Comparison of ENCODE assay signal across 35 cellular contexts in the genomic region with DNA sequence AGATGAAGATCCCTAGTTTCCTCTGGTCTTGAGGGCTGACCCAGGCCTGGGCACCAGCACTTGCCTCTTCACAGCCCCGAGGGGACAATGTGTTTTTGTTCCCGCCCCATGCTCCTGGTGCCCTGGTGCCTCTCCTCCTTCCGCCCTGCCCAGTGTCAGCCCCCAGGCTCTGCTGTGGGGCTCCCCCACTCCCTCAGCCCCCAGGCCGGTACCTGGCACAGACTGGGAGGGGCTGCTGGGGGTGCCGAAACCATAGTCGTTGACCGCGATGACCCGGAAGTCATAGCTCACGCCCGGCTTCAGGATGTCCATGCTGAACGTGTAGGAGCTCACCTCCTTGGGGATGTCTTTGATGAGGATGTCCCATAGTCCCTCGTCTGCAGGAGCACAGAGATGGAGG.
"Had no signal": no experiment of that assay in that cellular context is flagged by ENCODE, and none has a peak within 500 bp of the region (broad histone marks: within the 10 kb centered on the region; RNA-seq: fewer than 3 reads in every experiment).

No MANE protein-coding gene starts in this region.

- H3K27ac ChIP-seq: ascending aorta, cardiac muscle cell, VCaP had no signal

- H3K4me1 Mint-ChIP-seq: activated B cell treated with CpG ODN at 0.5 μM for 24 hours; activated CD4-positive, alpha-beta T cell treated with anti-CD3 and anti-CD28 coated beads, Interleukin-2, amount 10 ng/mL, durations not matched to agents 24 days and 14 days; activated naive CD4-positive, alpha-beta T cell treated with anti-CD3 and anti-CD28 coated beads, Interleukin-2, amount 10 ng/mL, durations not matched to agents 7 days and 5 days; activated naive CD4-positive, alpha-beta T cell treated with anti-CD3 and anti-CD28 coated beads, Interleukin-2, amount 50 U/mL, for 24 hours; activated naive CD8-positive, alpha-beta T cell treated with anti-CD3 and anti-CD28 coated beads, Interleukin-2, amount 10 ng/mL, durations not matched to agents 7 days and 5 days; activated naive CD8-positive, alpha-beta T cell treated with anti-CD3 and anti-CD28 coated beads, Interleukin-2, amount 50 U/mL, for 24 hours; central memory CD8-positive, alpha-beta T cell had no signal

- DNase-seq: activated B cell treated with CpG ODN at 0.5 μM for 24 hours; activated CD4-positive, alpha-beta memory T cell treated with anti-CD3 and anti-CD28 coated beads for 36 hours; activated CD4-positive, alpha-beta T cell treated with anti-CD3 and anti-CD28 coated beads for 4 hours; activated CD4-positive, alpha-beta T cell treated with anti-CD3 and anti-CD28 coated beads, Interleukin-2, amount 10 ng/mL, durations not matched to agents 24 days and 14 days; activated CD4-positive, alpha-beta T cell treated with anti-CD3 and anti-CD28 coated beads, Interleukin-2, amount 50 U/mL, for 1 hour; activated CD4-positive, alpha-beta T cell treated with anti-CD3 and anti-CD28 coated beads, Interleukin-2, amount 50 U/mL, for 4 hours; activated CD4-positive, CD25-positive, alpha-beta regulatory T cell treated with anti-CD3 and anti-CD28 coated beads, Interleukin-2, amount 50 U/mL, for 72 hours; activated CD8-positive, alpha-beta memory T cell treated with anti-CD3 and anti-CD28 coated beads, Interleukin-2, amount 50 U/mL, for 48 hours; activated CD8-positive, alpha-beta T cell treated with anti-CD3 and anti-CD28 coated beads for 36 hours; activated effector memory CD4-positive, alpha-beta T cell treated with Interleukin-2 at 50 U/mL for 16 hours; activated gamma-delta T cell; activated naive CD4-positive, alpha-beta T cell treated with anti-CD3 and anti-CD28 coated beads, Interleukin-2, amount 10 ng/mL, durations not matched to agents 7 days and 5 days; activated naive CD4-positive, alpha-beta T cell treated with Interleukin-2 at 50 U/mL for 16 hours; activated naive CD8-positive, alpha-beta T cell treated with anti-CD3 and anti-CD28 coated beads, Interleukin-2, amount 10 ng/mL, durations not matched to agents 7 days and 5 days; activated naive CD8-positive, alpha-beta T cell treated with anti-CD3 and anti-CD28 coated beads, Interleukin-2, amount 50 U/mL, for 24 hours; activated T-cell treated with anti-CD3 and anti-CD28 coated beads, Interleukin-2, amount 50 U/mL, for 24 hours; activated T-cell treated with anti-CD3 and anti-CD28 coated beads, Interleukin-2, amount 50 U/mL, for 48 hours; amygdala; anterior cingulate cortex; caudate nucleus; T-helper 1 cell; T-helper 2 cell; T-helper 9 cell had no signal

- H3K27ac Mint-ChIP-seq: activated B cell treated with CpG ODN at 0.5 μM for 24 hours; activated CD4-positive, alpha-beta memory T cell treated with anti-CD3 and anti-CD28 coated beads for 36 hours; activated CD4-positive, alpha-beta T cell treated with anti-CD3 and anti-CD28 coated beads, Interleukin-2, amount 10 ng/mL, durations not matched to agents 24 days and 14 days; activated CD8-positive, alpha-beta T cell treated with anti-CD3 and anti-CD28 coated beads for 36 hours; activated naive CD4-positive, alpha-beta T cell treated with anti-CD3 and anti-CD28 coated beads, Interleukin-2, amount 10 ng/mL, durations not matched to agents 7 days and 5 days; activated naive CD4-positive, alpha-beta T cell treated with anti-CD3 and anti-CD28 coated beads, Interleukin-2, amount 50 U/mL, for 24 hours; activated naive CD8-positive, alpha-beta T cell; activated naive CD8-positive, alpha-beta T cell treated with anti-CD3 and anti-CD28 coated beads, Interleukin-2, amount 10 ng/mL, durations not matched to agents 7 days and 5 days; activated naive CD8-positive, alpha-beta T cell treated with anti-CD3 and anti-CD28 coated beads, Interleukin-2, amount 50 U/mL, for 24 hours; activated T-cell treated with anti-CD3 and anti-CD28 coated beads, Interleukin-2, amount 50 U/mL, for 24 hours; activated T-helper 2 cell treated with anti-CD3 and anti-CD28 coated beads, Interferon-gamma antibody, Interleukin-2, Interleukin-4, amounts not matched to agents 10 μg/mL and 5 μg/mL and 100 μg/mL, durations not matched to agents 14 hours and 24 hours and 36 hours; T-helper 1 cell treated with Interleukin-12 subunit alpha and Interleukin-12 subunit beta and Interleukin-4 antibody, amounts not matched to agents 30 μg/mL and 1 μg/mL, for 36 hours; T-helper 2 cell treated with Interferon-gamma antibody and Interleukin-4, amounts not matched to agents 5 μg/mL and 100 μg/mL, for 36 hours had no signal

- H3K4me3 Mint-ChIP-seq: activated B cell treated with CpG ODN at 0.5 μM for 24 hours; activated CD4-positive, alpha-beta memory T cell treated with anti-CD3 and anti-CD28 coated beads for 36 hours; activated CD4-positive, alpha-beta T cell treated with anti-CD3 and anti-CD28 coated beads, Interleukin-2, amount 10 ng/mL, durations not matched to agents 24 days and 14 days; activated CD8-positive, alpha-beta T cell treated with anti-CD3 and anti-CD28 coated beads for 36 hours; activated naive CD4-positive, alpha-beta T cell treated with anti-CD3 and anti-CD28 coated beads, Interleukin-2, amount 10 ng/mL, durations not matched to agents 7 days and 5 days; activated naive CD4-positive, alpha-beta T cell treated with anti-CD3 and anti-CD28 coated beads, Interleukin-2, amount 50 U/mL, for 24 hours; activated naive CD8-positive, alpha-beta T cell; activated naive CD8-positive, alpha-beta T cell treated with anti-CD3 and anti-CD28 coated beads, Interleukin-2, amount 10 ng/mL, durations not matched to agents 7 days and 5 days; activated naive CD8-positive, alpha-beta T cell treated with anti-CD3 and anti-CD28 coated beads, Interleukin-2, amount 50 U/mL, for 24 hours; activated T-cell treated with anti-CD3 and anti-CD28 coated beads, Interleukin-2, amount 50 U/mL, for 24 hours; brain; central memory CD8-positive, alpha-beta T cell; T-helper 1 cell treated with Interleukin-12 subunit alpha and Interleukin-12 subunit beta and Interleukin-4 antibody, amounts not matched to agents 30 μg/mL and 1 μg/mL, for 36 hours; T-helper 2 cell treated with Interferon-gamma antibody and Interleukin-4, amounts not matched to agents 5 μg/mL and 100 μg/mL, for 36 hours had no signal

- H3K9me3 Mint-ChIP-seq: activated B cell treated with CpG ODN at 0.5 μM for 24 hours; activated CD4-positive, alpha-beta memory T cell treated with anti-CD3 and anti-CD28 coated beads for 36 hours; activated CD4-positive, alpha-beta T cell treated with anti-CD3 and anti-CD28 coated beads, Interleukin-2, amount 10 ng/mL, durations not matched to agents 24 days and 14 days; activated CD8-positive, alpha-beta T cell treated with anti-CD3 and anti-CD28 coated beads for 36 hours; activated naive CD4-positive, alpha-beta T cell treated with anti-CD3 and anti-CD28 coated beads, Interleukin-2, amount 10 ng/mL, durations not matched to agents 7 days and 5 days; activated naive CD4-positive, alpha-beta T cell treated with anti-CD3 and anti-CD28 coated beads, Interleukin-2, amount 50 U/mL, for 24 hours; activated naive CD8-positive, alpha-beta T cell treated with anti-CD3 and anti-CD28 coated beads, Interleukin-2, amount 10 ng/mL, durations not matched to agents 7 days and 5 days; activated naive CD8-positive, alpha-beta T cell treated with anti-CD3 and anti-CD28 coated beads, Interleukin-2, amount 50 U/mL, for 24 hours; activated T-cell treated with anti-CD3 and anti-CD28 coated beads, Interleukin-2, amount 50 U/mL, for 24 hours; activated T-helper 2 cell treated with anti-CD3 and anti-CD28 coated beads, Interferon-gamma antibody, Interleukin-2, Interleukin-4, amounts not matched to agents 10 μg/mL and 5 μg/mL and 100 μg/mL, durations not matched to agents 14 hours and 24 hours and 36 hours; central memory CD8-positive, alpha-beta T cell; T-helper 1 cell treated with Interleukin-12 subunit alpha and Interleukin-12 subunit beta and Interleukin-4 antibody, amounts not matched to agents 30 μg/mL and 1 μg/mL, for 36 hours; T-helper 2 cell treated with Interferon-gamma antibody and Interleukin-4, amounts not matched to agents 5 μg/mL and 100 μg/mL, for 36 hours had no signal

- H3K9me3 ChIP-seq: ascending aorta had no signal

- FAIRE-seq: bronchial epithelial cell, TTC549 had no signal

- H3K27me3 ChIP-seq: ascending aorta, cardiac muscle cell had no signal

- H3K4me3 ChIP-seq: ascending aorta, cardiac muscle cell had no signal

- H3K36me3 Mint-ChIP-seq: activated CD4-positive, alpha-beta memory T cell treated with anti-CD3 and anti-CD28 coated beads for 36 hours; activated naive CD4-positive, alpha-beta T cell treated with anti-CD3 and anti-CD28 coated beads, Interleukin-2, amount 10 ng/mL, durations not matched to agents 7 days and 5 days; activated naive CD4-positive, alpha-beta T cell treated with anti-CD3 and anti-CD28 coated beads, Interleukin-2, amount 50 U/mL, for 24 hours; activated naive CD8-positive, alpha-beta T cell; activated naive CD8-positive, alpha-beta T cell treated with anti-CD3 and anti-CD28 coated beads, Interleukin-2, amount 10 ng/mL, durations not matched to agents 7 days and 5 days had no signal

- H3K36me3 ChIP-seq: ascending aorta, cardiac muscle cell had no signal

- H3K4me1 ChIP-seq: ascending aorta had no signal

- ATAC-seq: activated CD8-positive, alpha-beta T cell treated with anti-CD3 and anti-CD28 coated beads for 36 hours; activated naive CD8-positive, alpha-beta T cell treated with anti-CD3 and anti-CD28 coated beads, Interleukin-2, amount 50 U/mL, for 24 hours had no signal

- H3K27me3 Mint-ChIP-seq: activated B cell treated with CpG ODN at 0.5 μM for 24 hours; activated CD4-positive, alpha-beta memory T cell treated with anti-CD3 and anti-CD28 coated beads for 36 hours; activated CD4-positive, alpha-beta T cell treated with anti-CD3 and anti-CD28 coated beads, Interleukin-2, amount 10 ng/mL, durations not matched to agents 24 days and 14 days; activated CD8-positive, alpha-beta T cell treated with anti-CD3 and anti-CD28 coated beads for 36 hours; activated naive CD4-positive, alpha-beta T cell treated with anti-CD3 and anti-CD28 coated beads, Interleukin-2, amount 10 ng/mL, durations not matched to agents 7 days and 5 days; activated naive CD4-positive, alpha-beta T cell treated with anti-CD3 and anti-CD28 coated beads, Interleukin-2, amount 50 U/mL, for 24 hours; activated naive CD8-positive, alpha-beta T cell; activated naive CD8-positive, alpha-beta T cell treated with anti-CD3 and anti-CD28 coated beads, Interleukin-2, amount 10 ng/mL, durations not matched to agents 7 days and 5 days; activated naive CD8-positive, alpha-beta T cell treated with anti-CD3 and anti-CD28 coated beads, Interleukin-2, amount 50 U/mL, for 24 hours; activated T-cell treated with anti-CD3 and anti-CD28 coated beads, Interleukin-2, amount 50 U/mL, for 24 hours; brain had no signal
